In the genomic region with DNA sequence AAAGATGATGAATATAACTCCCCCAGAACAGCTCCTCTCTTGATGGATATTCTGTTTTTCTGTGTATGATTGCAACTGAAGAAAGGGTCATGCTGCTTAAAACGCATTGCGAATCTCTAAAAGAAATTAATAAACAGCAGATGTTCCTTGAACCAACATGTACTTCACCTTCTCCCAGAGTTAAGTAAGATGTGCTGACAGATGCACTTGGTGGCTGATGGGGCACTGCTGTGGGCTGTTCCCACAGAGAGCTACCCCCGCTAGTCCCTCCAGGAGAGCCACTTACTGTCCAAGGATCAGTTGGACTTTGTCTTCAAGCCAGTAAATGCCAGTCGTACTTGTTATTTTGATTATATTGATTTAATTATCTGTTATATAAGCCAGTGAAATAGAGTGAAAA, we compare ENCODE assay signal across 22 cellular contexts. TPM values are rescaled to one million over a fixed set of nuclear protein-coding genes. Genes with fewer than 3 reads are reported as not detected.
DNase-seq lines count a peak whose midpoint lies in the region; ATAC-seq and TF ChIP-seq lines count a peak whose summit lies in the region.
"Had no signal": no experiment of that assay in that cellular context is flagged by ENCODE, and none has a peak within 500 bp of the region (broad histone marks: within the 10 kb centered on the region; RNA-seq: fewer than 3 reads in every experiment).

No MANE protein-coding gene starts in this region.

- ATAC-seq in GM19395 (IDR thresholded peaks at IDR 0.05; ENCODE audit: unreplicated experiment) = no peak
- ATAC-seq: A549, GM12878, GM23338, HCT116 had no signal

- H3K4me1 ChIP-seq in cardiac muscle cell (ENCODE audit: low read depth) = peaks cover 36% of the 10 kb centered on the region
- H3K4me1 ChIP-seq in right atrium auricular region = peaks cover 0 to 8% of the 10 kb centered on the region in 2 donors
- H3K4me1 ChIP-seq: A549; BE2C; BLaER1 treated with 17β-estradiol and CSF1 and Interleukin-3, amounts not matched to agents 10 nM and 100 nM had no signal

- DNase-seq in NCI-H524 (lab: John Stamatoyannopoulos, UW) (peak; percentile 14 to 57), NCI-H524 treated with DMSO at 0.1 percent for 48 hours (lab: John Stamatoyannopoulos, UW) (no peak), cardiac muscle cell (ENCODE audit: low read depth in 1 of 2, low spot score in 1 of 2) (peak in 1 of 2 donors; percentile 52), right atrium auricular region (ENCODE audit: low spot score) (no peak), SK-N-DZ (ENCODE audit: low spot score) (peak; percentile 2)
- DNase-seq: 8988T; ACHN; AML-193; BE2C; CD4-positive, alpha-beta T cell; CD8-positive, alpha-beta memory T cell; DMS79; EL; GDM1; H9 had no signal

- H3K36me3 ChIP-seq in cardiac muscle cell (no peaks in the 10 kb centered on the region), right atrium auricular region (no peaks in the 10 kb centered on the region)
- H3K36me3 ChIP-seq: BE2C; BLaER1 treated with 17β-estradiol and CSF1 and Interleukin-3, amounts not matched to agents 10 nM and 100 nM had no signal

- H3K9me3 ChIP-seq in cardiac muscle cell (ENCODE audit: low read depth) (no peaks in the 10 kb centered on the region), right atrium auricular region (no peaks in the 10 kb centered on the region)
- H3K9me3 ChIP-seq: A549; BE2C; BLaER1 treated with 17β-estradiol and CSF1 and Interleukin-3, amounts not matched to agents 10 nM and 100 nM had no signal

- H3K4me3 ChIP-seq in cardiac muscle cell (no peak overlapping the region), right atrium auricular region (no peak overlapping the region)
- H3K4me3 ChIP-seq: A549; BLaER1 treated with 17β-estradiol and CSF1 and Interleukin-3, amounts not matched to agents 10 nM and 100 nM; GM12878; GM23338 had no signal

- H3K27me3 ChIP-seq in cardiac muscle cell = no peaks in the 10 kb centered on the region
- no peaks in the 10 kb centered on the region for H3K27me3 ChIP-seq in right atrium auricular region
- H3K27me3 ChIP-seq: BE2C; BLaER1 treated with 17β-estradiol and CSF1 and Interleukin-3, amounts not matched to agents 10 nM and 100 nM had no signal

- TF ChIP-seq CTCF in cardiac muscle cell (IDR thresholded peaks at IDR 0.05; ENCODE audit: low read depth, low read length) (no peak), right atrium auricular region (IDR thresholded peaks at IDR 0.05) (no peak)

- H3K27ac ChIP-seq in cardiac muscle cell = peak overlapping the region; percentile 57
- H3K27ac ChIP-seq in right atrium auricular region = no peak overlapping the region
- H3K27ac ChIP-seq: A549; BLaER1 treated with 17β-estradiol and CSF1 and Interleukin-3, amounts not matched to agents 10 nM and 100 nM had no signal

RNA-seq across cellular contexts. Expression of gene C4orf54, which starts 26.3 kb away (rescaled TPM):
- total RNA-seq in cardiac muscle cell (0.06 and 0.07 TPM in 2 replicates), right atrium auricular region (10 to 100 TPM in 1 of 2 donors, 1 to 10 TPM in 1; 1.2 to 23.6 TPM)
- not detected in 2 replicates for polyA plus RNA-seq in cardiac muscle cell
- polyA plus RNA-seq in SK-N-DZ (2014; cell fraction: cytosol; rRNA removed) = 0.02 and 0.03 TPM in 2 replicates
- not detected in 2 replicates for polyA plus RNA-seq in SK-N-DZ (2014; cell fraction: nucleus; rRNA removed)
- total RNA-seq: CD4-positive, alpha-beta T cell; CD8-positive, alpha-beta memory T cell; GM12878; GM23338; H9 had no signal
- polyA plus RNA-seq: A549; CD14-positive monocyte; CD8-positive, alpha-beta memory T cell had no signal

Comparison
In these comparisons a context has a peak if more than half of its experiments do, and no peak if none do; other contexts are left out.
1. DNase-seq: peak in NCI-H524 (2 of 2) and SK-N-DZ (single experiment); none in NCI-H524 treated with DMSO at 0.1 percent for 48 hours (single experiment) and right atrium auricular region (single experiment).